1 cellular context compared by ENCODE assay signal in the genomic region with DNA sequence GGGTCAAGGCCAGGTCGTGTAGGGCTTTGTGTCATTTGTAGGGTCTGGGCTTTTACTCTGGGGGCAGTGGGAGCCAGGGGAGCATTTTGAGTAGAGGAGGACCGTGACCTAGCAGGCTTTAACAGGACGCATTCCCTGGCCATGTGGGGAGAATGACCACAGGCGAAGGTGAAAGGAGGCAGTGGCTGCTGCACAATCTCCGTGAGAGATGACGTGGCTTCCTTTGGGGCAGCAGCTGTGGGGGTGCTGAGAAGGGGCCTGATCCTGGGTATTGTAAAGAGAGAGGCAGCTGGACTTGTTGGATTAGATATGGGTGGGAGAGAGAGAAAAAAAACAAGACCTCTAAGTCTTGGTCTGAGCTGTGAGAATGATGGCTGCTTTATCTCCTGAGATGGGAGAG.
TF ChIP-seq lines count a peak whose summit lies in the region.

No MANE protein-coding gene starts in this region.

TF ChIP-seq in K562, 482 proteins besides CTCF, POLR2A, EP300 and RAD21:
- TF ChIP-seq, protein P1, sequence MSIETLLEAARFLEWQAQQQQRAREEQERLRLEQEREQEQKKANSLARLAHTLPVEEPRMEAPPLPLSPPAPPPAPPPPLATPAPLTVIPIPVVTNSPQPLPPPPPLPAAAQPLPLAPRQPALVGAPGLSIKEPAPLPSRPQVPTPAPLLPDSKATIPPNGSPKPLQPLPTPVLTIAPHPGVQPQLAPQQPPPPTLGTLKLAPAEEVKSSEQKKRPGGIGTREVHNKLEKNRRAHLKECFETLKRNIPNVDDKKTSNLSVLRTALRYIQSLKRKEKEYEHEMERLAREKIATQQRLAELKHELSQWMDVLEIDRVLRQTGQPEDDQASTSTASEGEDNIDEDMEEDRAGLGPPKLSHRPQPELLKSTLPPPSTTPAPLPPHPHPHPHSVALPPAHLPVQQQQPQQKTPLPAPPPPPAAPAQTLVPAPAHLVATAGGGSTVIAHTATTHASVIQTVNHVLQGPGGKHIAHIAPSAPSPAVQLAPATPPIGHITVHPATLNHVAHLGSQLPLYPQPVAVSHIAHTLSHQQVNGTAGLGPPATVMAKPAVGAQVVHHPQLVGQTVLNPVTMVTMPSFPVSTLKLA (conservative IDR thresholded peaks at IDR 0.05), result no peak
- TF ChIP-seq ARID1B (IDR thresholded peaks at IDR 0.05) (0 out of 2 replicates have a peak, but pooled peaks have one; percentile 19), RBM25 (IDR thresholded peaks at IDR 0.05; ENCODE audit: low read depth, low read length, severe bottlenecking) (no peak), ZNF197 (CRISPR knock-in tag; IDR thresholded peaks at IDR 0.05; ENCODE audit: low read depth) (no peak), HNRNPL (IDR thresholded peaks at IDR 0.05; ENCODE audit: low read depth, low read length) (no peak), CREM (IDR thresholded peaks at IDR 0.05; ENCODE audit: low read depth) (peak; percentile 37; the same call in 1 of the 2 replicates), CBFA2T3 (IDR thresholded peaks at IDR 0.05) (peak; percentile 52), EGR1 (conservative IDR thresholded peaks at IDR 0.05) (no peak)
